9 cellular contexts compared by ENCODE assay signal in genomic region chr21:42309753-42310213, GRCh38. TPM values are rescaled to one million over a fixed set of nuclear protein-coding genes. Genes with fewer than 3 reads are reported as not detected.
A peak's percentile ranks its signal among the peaks of the same experiment; 100 is the strongest.
DNase-seq lines count a peak whose midpoint lies in the region; ATAC-seq, FAIRE-seq and TF ChIP-seq lines count a peak whose summit lies in the region.
"Had no signal": no experiment of that assay in that cellular context is flagged by ENCODE, and none has a peak within 500 bp of the region (broad histone marks: within the 10 kb centered on the region; RNA-seq: fewer than 3 reads in every experiment).

No MANE protein-coding gene starts in this region.

- H3K9me3 Mint-ChIP-seq in endothelial cell (ENCODE audit: unreplicated experiment): no peaks in the 10 kb centered on the region
- H3K9me3 Mint-ChIP-seq: stimulated activated naive CD8-positive, alpha-beta T cell treated with anti-CD3 and anti-CD28 coated beads, Interleukin-15, Interleukin-2, amounts not matched to agents 100 ng/mL and 50 ng/mL, for 24 hours had no signal

- ATAC-seq in mucosa of descending colon (peak; percentile 70), HG03175 (IDR thresholded peaks at IDR 0.05; ENCODE audit: unreplicated experiment) (no peak)

- TF ChIP-seq CTCF in endothelial cell (IDR thresholded peaks at IDR 0.05; ENCODE audit: unreplicated experiment) (peak; percentile 89), mucosa of descending colon (IDR thresholded peaks at IDR 0.05) (peak; percentile 82)

- no peak overlapping the region for H3K4me3 ChIP-seq in mucosa of descending colon

- peaks cover 4% of the 10 kb centered on the region for H3K27me3 Mint-ChIP-seq in endothelial cell (ENCODE audit: unreplicated experiment)
- H3K27me3 Mint-ChIP-seq: stimulated activated naive CD8-positive, alpha-beta T cell treated with anti-CD3 and anti-CD28 coated beads, Interleukin-15, Interleukin-2, amounts not matched to agents 100 ng/mL and 50 ng/mL, for 24 hours had no signal

- no peak overlapping the region for H3K4me3 Mint-ChIP-seq in endothelial cell (ENCODE audit: unreplicated experiment)
- H3K4me3 Mint-ChIP-seq: stimulated activated naive CD8-positive, alpha-beta T cell treated with anti-CD3 and anti-CD28 coated beads, Interleukin-15, Interleukin-2, amounts not matched to agents 100 ng/mL and 50 ng/mL, for 24 hours had no signal

- H3K4me1 Mint-ChIP-seq in endothelial cell (ENCODE audit: unreplicated experiment): peaks cover 12% of the 10 kb centered on the region

- no peaks in the 10 kb centered on the region for H3K36me3 ChIP-seq in mucosa of descending colon (ENCODE audit: low read depth)

- H3K4me1 ChIP-seq in mucosa of descending colon (ENCODE audit: low read depth): peaks cover 33% of the 10 kb centered on the region

- intact Hi-C loops in mucosa of descending colon (cut with DNase I, micrococcal nuclease): no loop called here

- H3K27ac Mint-ChIP-seq in endothelial cell (ENCODE audit: unreplicated experiment): no peak overlapping the region
- H3K27ac Mint-ChIP-seq: stimulated activated naive CD8-positive, alpha-beta T cell treated with anti-CD3 and anti-CD28 coated beads, Interleukin-15, Interleukin-2, amounts not matched to agents 100 ng/mL and 50 ng/mL, for 24 hours had no signal

- FAIRE-seq in GM19239 (lab: Jason Lieb, UNC): no peak

- no peaks in the 10 kb centered on the region for H3K9me3 ChIP-seq in mucosa of descending colon

- no peaks in the 10 kb centered on the region for H3K36me3 Mint-ChIP-seq in endothelial cell (ENCODE audit: low read depth, unreplicated experiment)

- DNase-seq in A172 (ENCODE audit: low spot score) (peak; percentile 54), GM19239 (ENCODE audit: insufficient read length, low spot score) (peak; percentile 63), NCI-H524 (lab: John Stamatoyannopoulos, UW) (peak; percentile 50 to 71), endothelial cell (ENCODE audit: low spot score) (peak; percentile 79), mucosa of descending colon (peak in 2 of 3 donors; percentile 83 to 88)
- DNase-seq in activated CD8-positive, alpha-beta memory T cell treated with anti-CD3 and anti-CD28 coated beads for 24 hours: peak; percentile 90
- DNase-seq in stimulated activated CD8-positive, alpha-beta memory T cell treated with anti-CD3 and anti-CD28 coated beads, Interleukin-7, amount 100 ng/mL, for 4 hours (ENCODE audit: low read depth in 2 of 2): peak; percentile 26

RNA-seq across cellular contexts. Expression of gene TFF3, which starts 5.4 kb away (rescaled TPM):
- total RNA-seq in A172 (2014; rRNA removed; shearing (Covaris generic)): not detected in 2 replicates
- total RNA-seq in endothelial cell (ENCODE audit: unreplicated experiment) (not detected), mucosa of descending colon (1,000 to 10,000 TPM in 2 of 3 donors, 100 to 1,000 TPM in 1; 614 to 2,641 (median 2,419) TPM)

RNA-seq across cellular contexts. Expression of gene TFF2, which starts 41.0 kb away (rescaled TPM):
- not detected in 2 replicates for total RNA-seq in A172 (2014; rRNA removed; shearing (Covaris generic))
- total RNA-seq in endothelial cell (ENCODE audit: unreplicated experiment): not detected
- 1 to 10 TPM in 2 of 3 donors, not detected in 1; 1.1 to 1.7 TPM for total RNA-seq in mucosa of descending colon

RNA-seq across cellular contexts. Expression of gene TFF1, which starts 56.6 kb away (rescaled TPM):
- total RNA-seq in A172 (2014; rRNA removed; shearing (Covaris generic)): not detected in 2 replicates
- not detected for total RNA-seq in endothelial cell (ENCODE audit: unreplicated experiment)
- 100 to 1,000 TPM in 1 of 3 donors, 10 to 100 TPM in 1, 1 to 10 TPM in 1; 6.0 to 206 (median 60.1) TPM for total RNA-seq in mucosa of descending colon

Comparison
In these comparisons a context has a peak if more than half of its experiments do, and no peak if none do; other contexts are left out.
1. DNase-seq: peak in every context shown above with its lines; median percentile 90 in activated CD8-positive, alpha-beta memory T cell treated with anti-CD3 and anti-CD28 coated beads for 24 hours; 86 in mucosa of descending colon; 79 in endothelial cell; 63 in GM19239; 60 in NCI-H524; 54 in A172; 26 in stimulated activated CD8-positive, alpha-beta memory T cell treated with anti-CD3 and anti-CD28 coated beads, Interleukin-7, amount 100 ng/mL, for 4 hours.
2. RNA of gene TFF3, which starts 5.4 kb away (total RNA-seq): 614 to 2,641 TPM in mucosa of descending colon; not detected in A172 and not detected in endothelial cell (single experiment); every median in the first group is over 100 times any median in the second.